1 cellular context compared by ENCODE assay signal in genomic region chr11:117226388-117227385, GRCh38.
TF ChIP-seq lines count a peak whose summit lies in the region.

No MANE protein-coding gene starts in this region.

TF ChIP-seq in H1, 55 proteins besides CTCF, POLR2A, EP300 and RAD21:
- TF ChIP-seq BACH1 (IDR thresholded peaks at IDR 0.05; ENCODE audit: low read length) (no peak), CEBPB (IDR thresholded peaks at IDR 0.05; ENCODE audit: low read depth, low read length) (no peak; the same call in 1 of the 2 replicates), SP4 (IDR thresholded peaks at IDR 0.05; ENCODE audit: low read length) (no peak), POU5F1 (IDR thresholded peaks at IDR 0.05; ENCODE audit: low read depth, low read length) (no peak), SAP30 (IDR thresholded peaks at IDR 0.05; ENCODE audit: insufficient read depth, insufficient replicate concordance, low read length) (no peak), NRF1 (IDR thresholded peaks at IDR 0.05; ENCODE audit: low read depth, low read length) (no peak), CBX5 (IDR thresholded peaks at IDR 0.05; ENCODE audit: low read depth, low read length) (no peak), PHF8 (conservative IDR thresholded peaks at IDR 0.05; ENCODE audit: low read depth, low read length) (no peak), RFX5 (IDR thresholded peaks at IDR 0.05; ENCODE audit: borderline replicate concordance, low read depth, low read length) (no peak)
- TF ChIP-seq, protein P1, sequence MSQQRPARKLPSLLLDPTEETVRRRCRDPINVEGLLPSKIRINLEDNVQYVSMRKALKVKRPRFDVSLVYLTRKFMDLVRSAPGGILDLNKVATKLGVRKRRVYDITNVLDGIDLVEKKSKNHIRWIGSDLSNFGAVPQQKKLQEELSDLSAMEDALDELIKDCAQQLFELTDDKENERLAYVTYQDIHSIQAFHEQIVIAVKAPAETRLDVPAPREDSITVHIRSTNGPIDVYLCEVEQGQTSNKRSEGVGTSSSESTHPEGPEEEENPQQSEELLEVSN (IDR thresholded peaks at IDR 0.05): no peak
